In genomic region chr10:74474022-74474713, GRCh38 we compare ENCODE assay signal across 16 cellular contexts.
DNase-seq lines count a peak whose midpoint lies in the region; ATAC-seq, FAIRE-seq and TF ChIP-seq lines count a peak whose summit lies in the region.
"Had no signal": no experiment of that assay in that cellular context is flagged by ENCODE, and none has a peak within 500 bp of the region (broad histone marks: within the 10 kb centered on the region; RNA-seq: fewer than 3 reads in every experiment).

No MANE protein-coding gene starts in this region.

- dilution Hi-C loops in keratinocyte (cut with MboI; ENCODE audit: extremely low pct_ligation_motif_present, low sequenced_read_pairs), result no loop called here

- H3K36me3 ChIP-seq in bronchial epithelial cell (ENCODE audit: control insufficient read depth, insufficient read depth, low read length) (no peaks in the 10 kb centered on the region), keratinocyte (ENCODE audit: control insufficient read depth in 2 of 2, extremely low read depth in 1 of 2, insufficient read depth in 2 of 2, low read length in 2 of 2) (peaks cover 0 to 2% of the 10 kb centered on the region in 2 experiments), ascending aorta (no peaks in the 10 kb centered on the region)

- CTCF ChIA-PET in RWPE1 (lab: Yijun Ruan, JAX), result interaction anchor here (0.5 kb wide), 1 partner anchor 212 kb away, joined by 5 read pairs; no protein-coding TSS in a partner anchor
- CTCF ChIA-PET in activated naive CD4-positive, alpha-beta T cell treated with anti-CD3 and anti-CD28 coated beads for 36 hours (lab: Charles Lee), result no interaction called here

- peak overlapping the region; percentile 12 for H3K4me2 ChIP-seq in keratinocyte (ENCODE audit: control insufficient read depth, extremely low read depth, insufficient read depth, low read depth, low read length)
- H3K4me2 ChIP-seq: A549 had no signal

- DNase-seq in RWPE1 (ENCODE audit: low spot score), result peak; percentile 27
- peak; percentile 82 for DNase-seq in bronchial epithelial cell (ENCODE audit: low read depth)
- DNase-seq in keratinocyte (ENCODE audit: low read depth, low spot score), result peak; percentile 42
- DNase-seq in activated CD4-positive, CD25-positive, alpha-beta regulatory T cell treated with anti-CD3 and anti-CD28 coated beads, Interleukin-2, amount 50 U/mL, for 72 hours, result no peak
- DNase-seq in activated naive CD4-positive, alpha-beta T cell treated with anti-CD3 and anti-CD28 coated beads for 36 hours, result no peak
- DNase-seq in ascending aorta (ENCODE audit: low spot score in 2 of 2), result no peak
- DNase-seq: CD8-positive, alpha-beta T cell; COR-L47; DND-41; GF-D8; HCEC 1CT had no signal

- FAIRE-seq in bronchial epithelial cell (lab: Jason Lieb, UNC) (no peak), keratinocyte (lab: Jason Lieb, UNC) (peak; percentile 85)
- FAIRE-seq: A549, D721Med had no signal

- H3K36me3 Mint-ChIP-seq in activated naive CD4-positive, alpha-beta T cell treated with anti-CD3 and anti-CD28 coated beads for 36 hours (ENCODE audit: low read depth), result peaks cover 26% of the 10 kb centered on the region

- H3K27me3 ChIP-seq in bronchial epithelial cell (ENCODE audit: control insufficient read depth, insufficient read depth, low read length) (no peaks in the 10 kb centered on the region), keratinocyte (ENCODE audit: control insufficient read depth, extremely low read depth, insufficient read depth, low read length) (no peaks in the 10 kb centered on the region), ascending aorta (no peaks in the 10 kb centered on the region)

- no peak overlapping the region for H3K4me3 ChIP-seq in bronchial epithelial cell (ENCODE audit: low read depth, low read length)
- no peak overlapping the region for H3K4me3 ChIP-seq in keratinocyte (ENCODE audit: control insufficient read depth in 2 of 3, extremely low read depth in 1 of 3, insufficient read depth in 2 of 3, low read depth in 1 of 3, low read length in 3 of 3)
- H3K4me3 ChIP-seq in ascending aorta, result no peak overlapping the region
- H3K4me3 ChIP-seq: A549 had no signal

- H3K27ac Mint-ChIP-seq in activated naive CD4-positive, alpha-beta T cell treated with anti-CD3 and anti-CD28 coated beads for 36 hours, result no peak overlapping the region
- H3K27ac Mint-ChIP-seq: CD14-positive monocyte; CD8-positive, alpha-beta T cell had no signal

- TF ChIP-seq CTCF in RWPE1 (conservative IDR thresholded peaks at IDR 0.05; ENCODE audit: low read depth) (no peak), bronchial epithelial cell (IDR thresholded peaks at IDR 0.05; ENCODE audit: insufficient read depth, low read length, severe bottlenecking) (no peak), keratinocyte (optimal IDR thresholded peaks at IDR 0.05 in 1 of 3, IDR thresholded peaks at IDR 0.05 in 1 of 3, conservative IDR thresholded peaks at IDR 0.05 in 1 of 3; ENCODE audit: extremely low read depth in 1 of 3, insufficient read depth in 2 of 3, low read length in 3 of 3) (no peak), ascending aorta (IDR thresholded peaks at IDR 0.05) (no peak)

- H3K4me1 Mint-ChIP-seq in activated naive CD4-positive, alpha-beta T cell treated with anti-CD3 and anti-CD28 coated beads for 36 hours (ENCODE audit: low read depth), result no peaks in the 10 kb centered on the region

- peak overlapping the region; percentile 9 for H3K9ac ChIP-seq in keratinocyte (ENCODE audit: control insufficient read depth, extremely low read depth, insufficient read depth, low read length)

- H3K9me3 ChIP-seq in keratinocyte (ENCODE audit: control insufficient read depth, low read depth, low read length) (no peaks in the 10 kb centered on the region), ascending aorta (no peaks in the 10 kb centered on the region)
- H3K9me3 ChIP-seq: A549 had no signal

- ATAC-seq in HG03159 (IDR thresholded peaks at IDR 0.05; ENCODE audit: unreplicated experiment), result no peak
- ATAC-seq: A549; CD8-positive, alpha-beta T cell had no signal

- no peaks in the 10 kb centered on the region for H3K9me3 Mint-ChIP-seq in activated naive CD4-positive, alpha-beta T cell treated with anti-CD3 and anti-CD28 coated beads for 36 hours
- H3K9me3 Mint-ChIP-seq: CD8-positive, alpha-beta T cell had no signal

- H3K4me3 Mint-ChIP-seq in activated naive CD4-positive, alpha-beta T cell treated with anti-CD3 and anti-CD28 coated beads for 36 hours, result no peak overlapping the region
- H3K4me3 Mint-ChIP-seq: CD14-positive monocyte; CD8-positive, alpha-beta T cell had no signal

- no peak overlapping the region for H2AFZ ChIP-seq in keratinocyte (ENCODE audit: control insufficient read depth, low read length)

- intact Hi-C loops in activated naive CD4-positive, alpha-beta T cell treated with anti-CD3 and anti-CD28 coated beads for 36 hours (cut with micrococcal nuclease), result no loop called here
- intact Hi-C loops in ascending aorta (cut with DNase I), result no loop called here

- H3K9me1 ChIP-seq in keratinocyte (ENCODE audit: control insufficient read depth, extremely low read depth, insufficient read depth, low read length), result no peaks in the 10 kb centered on the region

- POLR2A ChIA-PET in RWPE1 (lab: Yijun Ruan, JAX; ENCODE audit: low non-redundant PET), result no interaction called here

- peaks cover 3% of the 10 kb centered on the region for H3K79me2 ChIP-seq in keratinocyte (ENCODE audit: control insufficient read depth, insufficient read depth, low read length)

- H3K27me3 Mint-ChIP-seq in activated naive CD4-positive, alpha-beta T cell treated with anti-CD3 and anti-CD28 coated beads for 36 hours (ENCODE audit: low read depth), result no peaks in the 10 kb centered on the region

- no peaks in the 10 kb centered on the region for H4K20me1 ChIP-seq in keratinocyte (ENCODE audit: control insufficient read depth, extremely low read depth, insufficient read depth, low read length)

- H3K27ac ChIP-seq in RWPE1, result no peak overlapping the region
- H3K27ac ChIP-seq in keratinocyte (ENCODE audit: control insufficient read depth, insufficient read depth, low read length), result peak overlapping the region; percentile 70
- H3K27ac ChIP-seq in ascending aorta, result no peak overlapping the region
- H3K27ac ChIP-seq: A549, HL-60 had no signal

- H3K4me1 ChIP-seq in keratinocyte (ENCODE audit: control insufficient read depth, extremely low read depth, insufficient read depth, low read length), result peaks cover 14% of the 10 kb centered on the region
- H3K4me1 ChIP-seq in ascending aorta, result no peaks in the 10 kb centered on the region

Comparison
In these comparisons a context has a peak if more than half of its experiments do, and no peak if none do; other contexts are left out.
1. DNase-seq: peak in RWPE1 (single experiment), bronchial epithelial cell (single experiment) and keratinocyte (single experiment); none in activated CD4-positive, CD25-positive, alpha-beta regulatory T cell treated with anti-CD3 and anti-CD28 coated beads, Interleukin-2, amount 50 U/mL, for 72 hours (single experiment), activated naive CD4-positive, alpha-beta T cell treated with anti-CD3 and anti-CD28 coated beads for 36 hours (single experiment) and ascending aorta (0 of 2).